Comparison of ENCODE assay signal across 1 cellular context in the genomic region with DNA sequence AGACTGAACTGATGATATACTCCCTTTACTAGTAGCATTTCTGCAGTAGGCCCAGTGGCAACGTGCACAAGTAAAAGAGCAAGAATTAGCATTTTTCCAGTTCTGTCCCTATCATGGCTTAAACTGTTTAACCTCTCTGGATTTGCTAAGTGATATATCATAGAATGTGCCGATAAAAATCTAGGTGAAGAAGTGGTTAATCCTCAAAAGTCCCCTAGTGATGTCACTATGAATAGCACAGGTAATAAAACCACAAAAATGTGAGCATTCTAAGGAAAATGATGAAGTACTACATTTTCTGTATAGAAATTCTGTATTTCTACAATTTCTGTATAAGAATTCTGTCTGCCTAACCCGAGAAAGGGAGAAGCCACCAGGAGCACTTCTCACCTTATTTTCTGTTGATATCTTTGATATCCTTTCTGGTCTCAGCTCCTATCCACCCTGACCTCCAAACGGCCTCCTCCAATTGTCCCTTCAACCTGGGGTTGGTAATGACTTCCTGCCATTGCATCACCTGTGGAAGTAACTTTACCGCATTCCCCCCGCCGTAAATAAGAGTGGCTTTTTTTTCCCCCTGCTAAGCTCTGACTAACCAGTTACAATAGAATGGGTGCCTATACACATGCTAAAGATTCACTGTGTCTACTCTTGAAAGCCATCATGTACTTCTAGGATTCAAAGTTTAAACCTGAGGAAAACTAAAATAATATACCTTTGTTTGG.
A peak's percentile ranks its signal among the peaks of the same experiment; 100 is the strongest.
TF ChIP-seq lines count a peak whose summit lies in the region.

No MANE protein-coding gene starts in this region.

TF ChIP-seq in K562, 482 proteins besides CTCF, POLR2A, EP300 and RAD21 (continued from another document and continues in another):
- TF ChIP-seq, protein P1, sequence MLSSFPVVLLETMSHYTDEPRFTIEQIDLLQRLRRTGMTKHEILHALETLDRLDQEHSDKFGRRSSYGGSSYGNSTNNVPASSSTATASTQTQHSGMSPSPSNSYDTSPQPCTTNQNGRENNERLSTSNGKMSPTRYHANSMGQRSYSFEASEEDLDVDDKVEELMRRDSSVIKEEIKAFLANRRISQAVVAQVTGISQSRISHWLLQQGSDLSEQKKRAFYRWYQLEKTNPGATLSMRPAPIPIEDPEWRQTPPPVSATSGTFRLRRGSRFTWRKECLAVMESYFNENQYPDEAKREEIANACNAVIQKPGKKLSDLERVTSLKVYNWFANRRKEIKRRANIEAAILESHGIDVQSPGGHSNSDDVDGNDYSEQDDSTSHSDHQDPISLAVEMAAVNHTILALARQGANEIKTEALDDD (IDR thresholded peaks at IDR 0.05), result peak; percentile 71
- TF ChIP-seq CXXC5 (CRISPR knock-in tag; IDR thresholded peaks at IDR 0.05) (peak; percentile 18; the same call in 1 of the 2 replicates), POLR3G (IDR thresholded peaks at IDR 0.05; ENCODE audit: extremely low read depth, insufficient read length, insufficient replicate concordance) (no peak), BHLHE40 (IDR thresholded peaks at IDR 0.05; ENCODE audit: low read length) (no peak), ZNF707 (CRISPR knock-in tag; conservative IDR thresholded peaks at IDR 0.05) (no peak), ZBED1 (IDR thresholded peaks at IDR 0.05) (no peak), TCF7 (IDR thresholded peaks at IDR 0.05; ENCODE audit: borderline replicate concordance) (no peak), ATF7 (IDR thresholded peaks at IDR 0.05) (peak; percentile 49; the same call in 1 of the 2 replicates), ETV1 (tag; conservative IDR thresholded peaks at IDR 0.05; ENCODE audit: low read depth) (peak; percentile 86), TBL1XR1 (IDR thresholded peaks at IDR 0.05; ENCODE audit: low read length in 2 of 2) (0 out of 4 replicates have a peak, but pooled peaks of 1 of the 2 experiments have one; percentile 20), THRA (IDR thresholded peaks at IDR 0.05) (no peak), NR1H2 (CRISPR knock-in tag; IDR thresholded peaks at IDR 0.05) (no peak), NR0B1 (IDR thresholded peaks at IDR 0.05; ENCODE audit: partially characterized antibody) (no peak), ATF3 (IDR thresholded peaks at IDR 0.05) (peak; percentile 90), ATF3 (CRISPR knock-in tag; conservative IDR thresholded peaks at IDR 0.05) (no peak), MCM5 (IDR thresholded peaks at IDR 0.05; ENCODE audit: low read depth) (no peak), MGA (IDR thresholded peaks at IDR 0.05) (no peak), ZNF384 (IDR thresholded peaks at IDR 0.05; ENCODE audit: low read depth, low read length) (peak; percentile 51; the same call in 1 of the 2 replicates), HDAC2 (IDR thresholded peaks at IDR 0.05) (no peak), TRIM24 (IDR thresholded peaks at IDR 0.05) (peak; percentile 37 to 51; a peak in 2 of 4 replicates), PCBP2 (IDR thresholded peaks at IDR 0.05; ENCODE audit: low read depth, low read length, poor library complexity, severe bottlenecking) (no peak), SMARCA4 (IDR thresholded peaks at IDR 0.05) (peak; percentile 57; the same call in 1 of the 2 replicates), RCOR1 (IDR thresholded peaks at IDR 0.05; ENCODE audit: borderline replicate concordance in 1 of 2, low read depth in 2 of 2, low read length in 2 of 2) (0 out of 4 replicates have a peak, but pooled peaks of 1 of the 2 experiments have one; percentile 31), ZBTB33 (CRISPR knock-in tag; IDR thresholded peaks at IDR 0.05) (peak; percentile 42; the same call in 1 of the 2 replicates), ESRRA (IDR thresholded peaks at IDR 0.05; ENCODE audit: borderline replicate concordance, low read depth) (peak; percentile 80; the same call in 1 of the 2 replicates), TARDBP (IDR thresholded peaks at IDR 0.05) (no peak), NFATC3 (IDR thresholded peaks at IDR 0.05) (0 out of 2 replicates have a peak, but pooled peaks have one; percentile 48), ZC3H11A (IDR thresholded peaks at IDR 0.05; ENCODE audit: low read depth, low read length) (no peak), ZEB2 (IDR thresholded peaks at IDR 0.05) (peak; percentile 73), EP400 (IDR thresholded peaks at IDR 0.05) (0 out of 2 replicates have a peak, but pooled peaks have one; percentile 38), ZNF551 (CRISPR knock-in tag; IDR thresholded peaks at IDR 0.05) (no peak)
- TF ChIP-seq, protein P2, sequence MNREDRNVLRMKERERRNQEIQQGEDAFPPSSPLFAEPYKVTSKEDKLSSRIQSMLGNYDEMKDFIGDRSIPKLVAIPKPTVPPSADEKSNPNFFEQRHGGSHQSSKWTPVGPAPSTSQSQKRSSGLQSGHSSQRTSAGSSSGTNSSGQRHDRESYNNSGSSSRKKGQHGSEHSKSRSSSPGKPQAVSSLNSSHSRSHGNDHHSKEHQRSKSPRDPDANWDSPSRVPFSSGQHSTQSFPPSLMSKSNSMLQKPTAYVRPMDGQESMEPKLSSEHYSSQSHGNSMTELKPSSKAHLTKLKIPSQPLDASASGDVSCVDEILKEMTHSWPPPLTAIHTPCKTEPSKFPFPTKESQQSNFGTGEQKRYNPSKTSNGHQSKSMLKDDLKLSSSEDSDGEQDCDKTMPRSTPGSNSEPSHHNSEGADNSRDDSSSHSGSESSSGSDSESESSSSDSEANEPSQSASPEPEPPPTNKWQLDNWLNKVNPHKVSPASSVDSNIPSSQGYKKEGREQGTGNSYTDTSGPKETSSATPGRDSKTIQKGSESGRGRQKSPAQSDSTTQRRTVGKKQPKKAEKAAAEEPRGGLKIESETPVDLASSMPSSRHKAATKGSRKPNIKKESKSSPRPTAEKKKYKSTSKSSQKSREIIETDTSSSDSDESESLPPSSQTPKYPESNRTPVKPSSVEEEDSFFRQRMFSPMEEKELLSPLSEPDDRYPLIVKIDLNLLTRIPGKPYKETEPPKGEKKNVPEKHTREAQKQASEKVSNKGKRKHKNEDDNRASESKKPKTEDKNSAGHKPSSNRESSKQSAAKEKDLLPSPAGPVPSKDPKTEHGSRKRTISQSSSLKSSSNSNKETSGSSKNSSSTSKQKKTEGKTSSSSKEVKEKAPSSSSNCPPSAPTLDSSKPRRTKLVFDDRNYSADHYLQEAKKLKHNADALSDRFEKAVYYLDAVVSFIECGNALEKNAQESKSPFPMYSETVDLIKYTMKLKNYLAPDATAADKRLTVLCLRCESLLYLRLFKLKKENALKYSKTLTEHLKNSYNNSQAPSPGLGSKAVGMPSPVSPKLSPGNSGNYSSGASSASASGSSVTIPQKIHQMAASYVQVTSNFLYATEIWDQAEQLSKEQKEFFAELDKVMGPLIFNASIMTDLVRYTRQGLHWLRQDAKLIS (CRISPR knock-in tag; IDR thresholded peaks at IDR 0.05), result no peak
